In the genomic region with DNA sequence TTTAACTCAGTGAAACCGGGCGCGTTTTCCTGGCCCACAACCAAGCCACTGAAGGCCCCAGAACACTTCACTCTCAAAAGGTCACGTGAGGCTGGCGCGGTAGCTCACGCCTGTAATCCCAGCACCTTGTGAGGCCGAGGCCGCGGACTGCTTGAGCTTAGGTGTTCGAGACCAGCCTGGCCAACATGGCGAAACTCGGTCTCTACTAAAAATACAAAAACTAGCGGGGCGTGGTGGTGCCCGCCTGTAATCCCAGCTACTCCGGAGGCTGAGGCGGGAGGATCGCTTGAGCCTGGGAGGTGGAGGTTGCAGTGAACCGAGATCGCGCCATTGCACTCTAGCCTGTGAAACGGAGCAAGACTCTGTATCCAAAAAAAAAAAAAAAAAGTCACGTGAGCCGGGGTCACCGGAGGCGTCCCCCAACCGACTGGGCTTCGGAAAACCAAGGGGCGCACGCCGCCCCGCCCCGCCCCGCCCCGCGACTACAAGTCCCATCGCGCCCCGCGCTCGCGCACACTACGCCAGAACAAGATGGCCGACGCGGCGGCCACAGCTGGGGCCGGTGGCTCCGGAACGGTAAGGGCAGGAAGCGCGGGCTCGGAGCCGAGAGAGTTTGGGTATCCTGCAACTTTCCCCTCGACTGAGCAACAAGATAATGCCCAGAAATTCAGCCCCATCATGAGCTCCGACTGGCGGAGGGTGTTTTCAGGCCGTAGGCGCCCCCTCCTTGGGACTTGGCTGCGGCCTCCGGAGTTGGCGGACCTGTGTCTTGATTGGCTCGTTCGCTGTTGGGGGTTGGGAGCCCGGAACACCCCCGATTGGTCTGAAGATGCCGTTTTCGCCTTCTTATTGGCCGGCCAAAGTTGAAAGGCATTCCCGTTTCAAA, we compare ENCODE assay signal across 8 cellular contexts. TPM values are rescaled to one million over a fixed set of nuclear protein-coding genes. Genes with fewer than 3 reads are reported as not detected.
DNase-seq lines count a peak whose midpoint lies in the region; ATAC-seq and TF ChIP-seq lines count a peak whose summit lies in the region.

A gene with protein sequence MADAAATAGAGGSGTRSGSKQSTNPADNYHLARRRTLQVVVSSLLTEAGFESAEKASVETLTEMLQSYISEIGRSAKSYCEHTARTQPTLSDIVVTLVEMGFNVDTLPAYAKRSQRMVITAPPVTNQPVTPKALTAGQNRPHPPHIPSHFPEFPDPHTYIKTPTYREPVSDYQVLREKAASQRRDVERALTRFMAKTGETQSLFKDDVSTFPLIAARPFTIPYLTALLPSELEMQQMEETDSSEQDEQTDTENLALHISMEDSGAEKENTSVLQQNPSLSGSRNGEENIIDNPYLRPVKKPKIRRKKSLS (plus strand): TSS at position 514 of the 886 bp plus-strand sequence. CDS start 18 bp downstream, at position 532.

- no peak for TF ChIP-seq CTCF in AG04449 (IDR thresholded peaks at IDR 0.05; ENCODE audit: insufficient read depth, low read length, missing control alignments)
- TF ChIP-seq CTCF in WERI-Rb-1 (IDR thresholded peaks at IDR 0.05; ENCODE audit: low read depth, low read length) = no peak
- no peak for TF ChIP-seq CTCF in mammary epithelial cell (conservative IDR thresholded peaks at IDR 0.05 in 1 of 2, IDR thresholded peaks at IDR 0.05 in 1 of 2; ENCODE audit: extremely low read depth in 1 of 2, insufficient read depth in 1 of 2, low read depth in 1 of 2, low read length in 2 of 2)
- TF ChIP-seq CTCF in smooth muscle cell (IDR thresholded peaks at IDR 0.05; ENCODE audit: borderline replicate concordance, insufficient read depth, poor library complexity, severe bottlenecking) = no peak

- H3K4me1 ChIP-seq in mammary epithelial cell (ENCODE audit: insufficient read depth, low read length) (peaks cover 32% of the 10 kb centered on the region), smooth muscle cell (ENCODE audit: low read depth) (peaks cover 14% of the 10 kb centered on the region)

- 14% methylated on average over 22 of the region's 71 CpGs for WGBS in mammary epithelial cell (ENCODE audit: low coverage, missing lambda C conversion rate)
- 16% methylated on average over 70 of the region's 71 CpGs for WGBS in smooth muscle cell (ENCODE audit: low lambda C conversion rate)

- POLR2A ChIA-PET in AG04449 (lab: Yijun Ruan, JAX) = interaction anchor here (0.5 to 2.1 kb wide), 4 partner anchors 129 to 601 kb away, joined by 3 to 9 read pairs (median 4); partner anchors contain the start of genes BYSL, MED20 and TOMM6

- peak; percentile 79 for ATAC-seq in GM18907 (IDR thresholded peaks at IDR 0.05; ENCODE audit: unreplicated experiment)
- peak; percentile 64 for ATAC-seq in HG03139 (IDR thresholded peaks at IDR 0.05; ENCODE audit: unreplicated experiment)

- H3K27me3 ChIP-seq in WERI-Rb-1 (ENCODE audit: insufficient read depth, low read depth, severe bottlenecking) (peaks cover 3% of the 10 kb centered on the region), mammary epithelial cell (ENCODE audit: insufficient read depth, low read length) (no peaks in the 10 kb centered on the region), smooth muscle cell (ENCODE audit: low read depth) (no peaks in the 10 kb centered on the region)

- in situ Hi-C loops in mammary epithelial cell (cut with MboI; ENCODE audit: low sequenced_read_pairs in 2 of 2) = no loop called here

- H2AFZ ChIP-seq in mammary epithelial cell (ENCODE audit: low read depth, low read length) (peak within 1 kb of the TSS; percentile 96), smooth muscle cell (ENCODE audit: low read depth) (peak within 1 kb of the TSS; percentile 96)

- dilution Hi-C loops in mammary epithelial cell (cut with HindIII; ENCODE audit: low sequenced_read_pairs) = no loop called here

- DNase-seq in AG04449 (ENCODE audit: low read depth, low spot score) (peak; percentile 59), NCI-H2227 (lab: John Stamatoyannopoulos, UW; ENCODE audit: unreplicated experiment) (peak; percentile 89), WERI-Rb-1 (peak; percentile 97), mammary epithelial cell (peak; percentile 87), iPS-NIHi11 (ENCODE audit: low spot score) (peak; percentile 94), smooth muscle cell (lab: John Stamatoyannopoulos, UW; ENCODE audit: unreplicated experiment) (peak; percentile 95)

- peak within 1 kb of the TSS; percentile 96 for H3K27ac ChIP-seq in WERI-Rb-1
- peak within 1 kb of the TSS; percentile 88 for H3K27ac ChIP-seq in mammary epithelial cell (ENCODE audit: insufficient read depth, low read depth, low read length)
- peak within 1 kb of the TSS; percentile 89 for H3K27ac ChIP-seq in smooth muscle cell (ENCODE audit: low read depth)

- H3K4me2 ChIP-seq in mammary epithelial cell (ENCODE audit: insufficient read depth, low read depth, low read length) (peak within 1 kb of the TSS; percentile 61), smooth muscle cell (peak within 1 kb of the TSS; percentile 96)

- H3K36me3 ChIP-seq in WERI-Rb-1 = peaks cover 33% of the 10 kb centered on the region
- peaks cover 2% of the 10 kb centered on the region for H3K36me3 ChIP-seq in mammary epithelial cell (ENCODE audit: insufficient read depth, low read length)
- H3K36me3 ChIP-seq in smooth muscle cell (ENCODE audit: low read depth) = peaks cover under 1% of the 10 kb centered on the region

- H3K79me2 ChIP-seq in mammary epithelial cell (ENCODE audit: insufficient read depth, low read length) (peaks cover 36% of the 10 kb centered on the region), smooth muscle cell (ENCODE audit: low read depth) (peaks cover 12% of the 10 kb centered on the region)

- CTCF ChIA-PET in AG04449 (lab: Yijun Ruan, JAX) (interaction anchor here (0.7 to 18.7 kb wide), 14 partner anchors 10 to 448 kb away, joined by 3 to 514 read pairs (median 4); partner anchors contain the start of genes BYSL, FRS3, MED20 and PRICKLE4), mammary epithelial cell (lab: Charles Lee; ENCODE audit: low non-redundant PET) (no interaction called here)

- H3F3A ChIP-seq in smooth muscle cell (ENCODE audit: low read depth) = peaks cover 27% of the 10 kb centered on the region

- intact Hi-C loops in mammary epithelial cell (cut with micrococcal nuclease) = no loop called here

- BruUV-seq in mammary epithelial cell (replicated peaks; lab: Mats Ljungman, UMichigan) = no TSS peak

- H3K9me3 ChIP-seq in WERI-Rb-1 (ENCODE audit: severe bottlenecking) (no peaks in the 10 kb centered on the region), mammary epithelial cell (replicated peaks; ENCODE audit: insufficient read depth, low read length) (no peaks in the 10 kb centered on the region), smooth muscle cell (replicated peaks; ENCODE audit: low read depth) (no peaks in the 10 kb centered on the region)

- peak within 1 kb of the TSS; percentile 81 for H3K4me3 ChIP-seq in AG04449 (ENCODE audit: low read depth, low read length)
- peak within 1 kb of the TSS; percentile 85 for H3K4me3 ChIP-seq in WERI-Rb-1 (ENCODE audit: low read depth, low read length)
- H3K4me3 ChIP-seq in mammary epithelial cell (replicated peaks in 1 of 3; ENCODE audit: insufficient read depth in 1 of 3, low read depth in 2 of 3, low read length in 3 of 3) = peak within 1 kb of the TSS; percentile 80 to 96 (median 92)
- peak within 1 kb of the TSS; percentile 93 for H3K4me3 ChIP-seq in smooth muscle cell

- H3K9ac ChIP-seq in mammary epithelial cell (ENCODE audit: insufficient read depth, low read length) = peak within 1 kb of the TSS; percentile 91
- H3K9ac ChIP-seq in smooth muscle cell (ENCODE audit: low read depth) = peak within 1 kb of the TSS; percentile 93

- H4K20me1 ChIP-seq in mammary epithelial cell (ENCODE audit: insufficient read depth, low read length) (no peaks in the 10 kb centered on the region), smooth muscle cell (ENCODE audit: low read depth) (no peaks in the 10 kb centered on the region)

RNA-seq across cellular contexts. Expression of the gene that starts here (rescaled TPM):
- total RNA-seq in mammary epithelial cell (10 to 100 TPM; 12.8 to 23.5 TPM), smooth muscle cell (9.8 and 11.3 TPM in 2 replicates)
- polyA plus RNA-seq in mammary epithelial cell (27.1 TPM), smooth muscle cell (8.1 and 9.3 TPM in 2 replicates)
- polyA minus RNA-seq in mammary epithelial cell = 32.3 TPM

Comparison
In these comparisons a context has a peak if more than half of its experiments do, and no peak if none do; other contexts are left out.
1. Peak in every context shown above with its lines: DNase-seq, ATAC-seq, H3K4me3 ChIP-seq and H3K27ac ChIP-seq.